ENCODE assay signal across 8 cellular contexts in the genomic region with DNA sequence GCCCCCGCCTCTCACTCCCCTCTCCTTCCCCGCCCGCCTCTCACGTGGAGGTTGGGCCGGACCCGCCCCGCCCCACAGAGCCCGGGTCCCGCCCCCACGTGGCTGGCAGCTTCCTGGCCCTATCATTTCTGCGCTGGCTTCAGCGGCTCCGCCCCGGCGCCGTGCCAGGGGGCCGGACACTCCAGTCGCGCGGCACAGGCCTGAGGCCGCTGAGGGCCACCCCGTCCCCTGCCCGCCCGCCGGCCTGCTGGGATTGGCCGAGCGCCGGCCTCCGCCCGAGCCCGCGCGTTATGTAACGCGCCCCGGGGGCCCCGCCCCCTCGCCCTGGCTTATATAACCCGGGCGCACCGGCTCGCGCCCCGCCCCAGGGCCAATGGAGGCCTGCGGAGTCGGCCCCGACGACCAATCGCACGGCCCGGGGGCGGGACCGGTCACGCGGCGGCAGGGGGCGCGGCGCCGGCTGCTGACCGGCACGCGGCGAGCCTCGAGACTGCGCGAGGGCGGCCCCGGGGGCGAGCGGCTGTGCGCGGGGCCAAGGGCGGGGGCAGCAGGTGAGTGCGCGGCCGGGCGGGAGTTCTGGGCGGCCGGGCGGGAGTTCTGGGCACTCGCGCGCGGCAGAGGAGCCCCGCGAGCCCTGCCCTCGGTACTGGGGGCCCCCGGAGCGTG. TPM values are rescaled to one million over a fixed set of nuclear protein-coding genes. Genes with fewer than 3 reads are reported as not detected.
DNase-seq lines count a peak whose midpoint lies in the region; ATAC-seq and TF ChIP-seq lines count a peak whose summit lies in the region.

A gene (plus strand): TSS at position 466 of the 666 bp plus-strand sequence. CDS start 587 bp downstream, outside the sequence.

- peak within 1 kb of the TSS; percentile 80 to 84 for H3K4me3 ChIP-seq in ascending aorta
- peak within 1 kb of the TSS; percentile 83 for H3K4me3 ChIP-seq in right cardiac atrium (ENCODE audit: low read length)
- H3K4me3 ChIP-seq in urinary bladder (ENCODE audit: low read depth, low read length) = peak within 1 kb of the TSS; percentile 68

- WGBS in right cardiac atrium = under 1% methylated on average over 90 of the region's 90 CpGs
- WGBS in urinary bladder = under 1% methylated on average over 90 of the region's 90 CpGs

- H3K27ac ChIP-seq in ascending aorta = peak within 1 kb of the TSS; percentile 89 to 93
- peak within 1 kb of the TSS; percentile 82 for H3K27ac ChIP-seq in right cardiac atrium (ENCODE audit: low read length)
- H3K27ac ChIP-seq in urinary bladder (ENCODE audit: low read depth) = peak within 1 kb of the TSS; percentile 69

- H3K9me3 ChIP-seq in ascending aorta (no peaks in the 10 kb centered on the region), right cardiac atrium (ENCODE audit: control insufficient read depth, low read length) (no peaks in the 10 kb centered on the region)

- ATAC-seq in GM18498 (IDR thresholded peaks at IDR 0.05; ENCODE audit: unreplicated experiment) (peak; percentile 93), HG02852 (IDR thresholded peaks at IDR 0.05; ENCODE audit: unreplicated experiment) (peak; percentile 95), right cardiac atrium (peak; percentile 97 to 98)

- peak; percentile 95 for DNase-seq in NCI-H146 (lab: John Stamatoyannopoulos, UW)
- DNase-seq in T-helper 2 cell treated with Interferon-gamma antibody and Interleukin-4, amounts not matched to agents 5 μg/mL and 100 μg/mL, for 36 hours (ENCODE audit: low spot score) = peak; percentile 91
- peak; percentile 94 to 99 for DNase-seq in ascending aorta (ENCODE audit: low spot score in 2 of 2)
- peak; percentile 98 to 99 (median 99) for DNase-seq in right cardiac atrium
- peak; percentile 86 for DNase-seq in pulmonary artery endothelial cell (ENCODE audit: low read depth, low spot score)

- H3K4me3 Mint-ChIP-seq in T-helper 2 cell treated with Interferon-gamma antibody and Interleukin-4, amounts not matched to agents 5 μg/mL and 100 μg/mL, for 36 hours = peak within 1 kb of the TSS; percentile 60

- H3K9me3 Mint-ChIP-seq in T-helper 2 cell treated with Interferon-gamma antibody and Interleukin-4, amounts not matched to agents 5 μg/mL and 100 μg/mL, for 36 hours = no peaks in the 10 kb centered on the region

- H3K4me1 ChIP-seq in ascending aorta (peaks cover 0 to 16% of the 10 kb centered on the region in 2 donors), right cardiac atrium (ENCODE audit: control insufficient read depth, insufficient read depth, low read length) (peaks cover 2% of the 10 kb centered on the region), urinary bladder (ENCODE audit: insufficient read depth) (peaks cover 3% of the 10 kb centered on the region)

- H3K36me3 Mint-ChIP-seq in T-helper 2 cell treated with Interferon-gamma antibody and Interleukin-4, amounts not matched to agents 5 μg/mL and 100 μg/mL, for 36 hours (ENCODE audit: low read depth) = peaks cover 9% of the 10 kb centered on the region

- H3K27me3 ChIP-seq in ascending aorta (no peaks in the 10 kb centered on the region), right cardiac atrium (ENCODE audit: control insufficient read depth, insufficient read depth) (no peaks in the 10 kb centered on the region)

- H3K27ac Mint-ChIP-seq in T-helper 2 cell treated with Interferon-gamma antibody and Interleukin-4, amounts not matched to agents 5 μg/mL and 100 μg/mL, for 36 hours = no peak within 1 kb of the TSS

- no peak for TF ChIP-seq CTCF in ascending aorta (IDR thresholded peaks at IDR 0.05)

- H3K4me1 Mint-ChIP-seq in T-helper 2 cell treated with Interferon-gamma antibody and Interleukin-4, amounts not matched to agents 5 μg/mL and 100 μg/mL, for 36 hours (ENCODE audit: low read depth) = peaks cover 16% of the 10 kb centered on the region

- peaks cover 15% of the 10 kb centered on the region for H3K27me3 Mint-ChIP-seq in T-helper 2 cell treated with Interferon-gamma antibody and Interleukin-4, amounts not matched to agents 5 μg/mL and 100 μg/mL, for 36 hours (ENCODE audit: low read depth)

- H3K36me3 ChIP-seq in ascending aorta = peaks cover 19 to 36% of the 10 kb centered on the region in 2 donors
- peaks cover 6% of the 10 kb centered on the region for H3K36me3 ChIP-seq in urinary bladder (ENCODE audit: insufficient read depth)

- intact Hi-C loops in ascending aorta (cut with DNase I) (loop anchor here (1.0 kb wide), 1 partner anchor 13 kb away; a partner anchor contains a TSS), right cardiac atrium (cut with DNase I) (no loop called here)

RNA-seq across cellular contexts. Expression of the gene that starts here (rescaled TPM):
- total RNA-seq in ascending aorta (8.1 TPM), right cardiac atrium (10 to 100 TPM; 15.1 to 28.2 (median 24.6) TPM), pulmonary artery endothelial cell (1.7 and 1.9 TPM in 2 replicates), urinary bladder (16.2 TPM)
- polyA plus RNA-seq in right cardiac atrium (11.5 TPM), urinary bladder (19.2 TPM)

Comparison
In these comparisons a context has a peak if more than half of its experiments do, and no peak if none do; other contexts are left out.
1. Peak in every context shown above with its lines: DNase-seq, ATAC-seq, H3K4me3 ChIP-seq and H3K27ac ChIP-seq.